In the genomic region with DNA sequence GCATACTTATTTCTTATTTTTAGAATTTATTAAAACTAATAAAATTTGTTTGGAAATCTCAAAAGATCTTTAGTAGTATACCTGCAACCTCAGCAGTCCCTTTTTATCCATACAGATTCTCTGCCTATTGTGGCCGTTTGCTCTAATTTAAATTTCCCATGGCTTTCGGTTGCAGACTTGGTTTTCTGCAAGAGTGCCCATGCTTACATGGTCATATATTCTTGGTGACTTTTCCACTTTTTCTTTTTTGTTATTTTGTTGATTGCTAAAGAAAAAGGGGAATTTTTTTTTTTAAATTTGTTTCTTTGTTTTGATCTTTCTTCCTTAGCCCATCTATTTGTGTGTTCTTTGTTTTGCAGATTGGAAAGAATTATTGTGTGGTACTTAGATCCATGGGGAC, we compare ENCODE assay signal across 21 cellular contexts. TPM values are rescaled to one million over a fixed set of nuclear protein-coding genes. Genes with fewer than 3 reads are reported as not detected.
A peak's percentile ranks its signal among the peaks of the same experiment; 100 is the strongest.
DNase-seq lines count a peak whose midpoint lies in the region; ATAC-seq and TF ChIP-seq lines count a peak whose summit lies in the region.
"Had no signal": no experiment of that assay in that cellular context is flagged by ENCODE, and none has a peak within 500 bp of the region (broad histone marks: within the 10 kb centered on the region; RNA-seq: fewer than 3 reads in every experiment).

No MANE protein-coding gene starts in this region.

- no peak overlapping the region for H2AFZ ChIP-seq in OCI-LY7 (ENCODE audit: low read length)

- H3K9me2 ChIP-seq in OCI-LY7 (ENCODE audit: insufficient read depth, low read length): no peaks in the 10 kb centered on the region
- H3K9me2 ChIP-seq: SK-N-SH had no signal

- H3K79me2 ChIP-seq in OCI-LY7 (ENCODE audit: insufficient read depth, low read depth, low read length): peaks cover 100% of the 10 kb centered on the region

- ATAC-seq in activated naive CD8-positive, alpha-beta T cell treated with anti-CD3 and anti-CD28 coated beads, Interleukin-2, amount 50 U/mL, for 24 hours: no peak

- H3K27ac ChIP-seq in OCI-LY7 (ENCODE audit: low read depth, low read length, poor library complexity, severe bottlenecking): peak overlapping the region; percentile 74
- no peak overlapping the region for H3K27ac ChIP-seq in effector memory CD4-positive, alpha-beta T cell (ENCODE audit: insufficient read depth, low read length, poor library complexity, severe bottlenecking)
- H3K27ac ChIP-seq: 22Rv1, Peyer's patch had no signal

- no peaks in the 10 kb centered on the region for H3K9me3 Mint-ChIP-seq in activated naive CD8-positive, alpha-beta T cell (ENCODE audit: low read depth)
- no peaks in the 10 kb centered on the region for H3K9me3 Mint-ChIP-seq in activated naive CD8-positive, alpha-beta T cell treated with anti-CD3 and anti-CD28 coated beads, Interleukin-2, amount 50 U/mL, for 24 hours
- H3K9me3 Mint-ChIP-seq in glutamatergic neuron (ENCODE audit: unreplicated experiment): no peaks in the 10 kb centered on the region
- H3K9me3 Mint-ChIP-seq: CD4-positive, alpha-beta T cell had no signal

- POLR2A ChIA-PET in OCI-LY7 (lab: Charles Lee): no interaction called here

- no peak for DNase-seq in activated naive CD8-positive, alpha-beta T cell treated with anti-CD3 and anti-CD28 coated beads, Interleukin-2, amount 50 U/mL, for 24 hours
- peak; percentile 62 for DNase-seq in OCI-LY7 (ENCODE audit: low spot score)
- DNase-seq in glutamatergic neuron: no peak
- no peak for DNase-seq in nucleus accumbens (lab: John Stamatoyannopoulos, UW)
- DNase-seq in A172 (ENCODE audit: low spot score): no peak
- no peak for DNase-seq in effector memory CD4-positive, alpha-beta T cell
- DNase-seq in middle frontal gyrus (ENCODE audit: extremely low spot score, low spot score): no peak
- DNase-seq: ACHN; CD4-positive, alpha-beta T cell; GOT3; HCEC 1CT; KG1; NCI-H1092; NCI-H1417 treated with DMSO at 0.1 percent for 48 hours; NCI-H1694 treated with DMSO at 0.1 percent for 48 hours; NCI-H2081; NCI-H2227 treated with DMSO at 0.1 percent for 48 hours; Peyer's patch; SK-N-SH had no signal

- H3K27me3 ChIP-seq in effector memory CD4-positive, alpha-beta T cell (replicated peaks; ENCODE audit: control insufficient read depth, insufficient read depth, low read length, poor library complexity, severe bottlenecking): no peaks in the 10 kb centered on the region
- H3K27me3 ChIP-seq: Peyer's patch had no signal

- H3K4me3 Mint-ChIP-seq in activated naive CD8-positive, alpha-beta T cell: peak overlapping the region; percentile 39
- H3K4me3 Mint-ChIP-seq in activated naive CD8-positive, alpha-beta T cell treated with anti-CD3 and anti-CD28 coated beads, Interleukin-2, amount 50 U/mL, for 24 hours: no peak overlapping the region
- no peak overlapping the region for H3K4me3 Mint-ChIP-seq in glutamatergic neuron (ENCODE audit: unreplicated experiment)
- H3K4me3 Mint-ChIP-seq: CD4-positive, alpha-beta T cell had no signal

- no peaks in the 10 kb centered on the region for H3K27me3 Mint-ChIP-seq in activated naive CD8-positive, alpha-beta T cell
- H3K27me3 Mint-ChIP-seq in activated naive CD8-positive, alpha-beta T cell treated with anti-CD3 and anti-CD28 coated beads, Interleukin-2, amount 50 U/mL, for 24 hours: no peaks in the 10 kb centered on the region
- H3K27me3 Mint-ChIP-seq in glutamatergic neuron (ENCODE audit: unreplicated experiment): no peaks in the 10 kb centered on the region
- H3K27me3 Mint-ChIP-seq: CD4-positive, alpha-beta T cell had no signal

- H4K20me1 ChIP-seq in OCI-LY7 (ENCODE audit: insufficient read depth, low read length): no peaks in the 10 kb centered on the region

- H3K4me1 ChIP-seq in OCI-LY7 (ENCODE audit: insufficient read depth, low read length, poor library complexity, severe bottlenecking): peaks cover 98% of the 10 kb centered on the region
- H3K4me1 ChIP-seq in effector memory CD4-positive, alpha-beta T cell (ENCODE audit: control insufficient read depth, insufficient read depth, low read length, poor library complexity, severe bottlenecking): peaks cover 12% of the 10 kb centered on the region
- H3K4me1 ChIP-seq: Peyer's patch had no signal

- peak overlapping the region; percentile 85 for H3K4me2 ChIP-seq in OCI-LY7 (ENCODE audit: low read length)
- H3K4me2 ChIP-seq: SK-N-SH had no signal

- peaks cover 15% of the 10 kb centered on the region for H3K36me3 Mint-ChIP-seq in activated naive CD8-positive, alpha-beta T cell
- peaks cover 30% of the 10 kb centered on the region for H3K36me3 Mint-ChIP-seq in activated naive CD8-positive, alpha-beta T cell treated with anti-CD3 and anti-CD28 coated beads, Interleukin-2, amount 50 U/mL, for 24 hours (ENCODE audit: low read depth)
- H3K36me3 Mint-ChIP-seq in glutamatergic neuron (ENCODE audit: unreplicated experiment): no peaks in the 10 kb centered on the region

- CTCF ChIA-PET in OCI-LY7 (lab: Charles Lee; ENCODE audit: unreplicated experiment): no interaction called here

- peak overlapping the region; percentile 61 for H3K4me3 ChIP-seq in OCI-LY7 (ENCODE audit: low read depth, low read length, poor library complexity, severe bottlenecking)
- no peak overlapping the region for H3K4me3 ChIP-seq in effector memory CD4-positive, alpha-beta T cell (ENCODE audit: insufficient read depth, low read depth, low read length, poor library complexity, severe bottlenecking)
- H3K4me3 ChIP-seq: Peyer's patch had no signal

- peaks cover 31% of the 10 kb centered on the region for H3K36me3 ChIP-seq in OCI-LY7 (ENCODE audit: insufficient read depth, low read length)
- no peaks in the 10 kb centered on the region for H3K36me3 ChIP-seq in effector memory CD4-positive, alpha-beta T cell (ENCODE audit: control insufficient read depth, insufficient read depth, low read length)

- H3K27ac Mint-ChIP-seq in activated naive CD8-positive, alpha-beta T cell: no peak overlapping the region
- H3K27ac Mint-ChIP-seq in activated naive CD8-positive, alpha-beta T cell treated with anti-CD3 and anti-CD28 coated beads, Interleukin-2, amount 50 U/mL, for 24 hours: no peak overlapping the region
- peak overlapping the region; percentile 19 for H3K27ac Mint-ChIP-seq in glutamatergic neuron (ENCODE audit: unreplicated experiment)
- H3K27ac Mint-ChIP-seq: CD4-positive, alpha-beta T cell had no signal

- TF ChIP-seq CTCF in OCI-LY7 (conservative IDR thresholded peaks at IDR 0.05; ENCODE audit: low read length): no peak
- TF ChIP-seq CTCF in glutamatergic neuron (IDR thresholded peaks at IDR 0.05; ENCODE audit: partially characterized antibody, unreplicated experiment): no peak

- H3K9me3 ChIP-seq in OCI-LY7 (ENCODE audit: low read length): no peaks in the 10 kb centered on the region
- no peaks in the 10 kb centered on the region for H3K9me3 ChIP-seq in effector memory CD4-positive, alpha-beta T cell (ENCODE audit: control insufficient read depth, low read length)
- H3K9me3 ChIP-seq: Peyer's patch, SK-N-SH had no signal

- H3K4me1 Mint-ChIP-seq in activated naive CD8-positive, alpha-beta T cell (ENCODE audit: low read depth): peaks cover 70% of the 10 kb centered on the region
- H3K4me1 Mint-ChIP-seq in activated naive CD8-positive, alpha-beta T cell treated with anti-CD3 and anti-CD28 coated beads, Interleukin-2, amount 50 U/mL, for 24 hours: peaks cover 65% of the 10 kb centered on the region
- H3K4me1 Mint-ChIP-seq in glutamatergic neuron (ENCODE audit: low read depth, unreplicated experiment): peaks cover 19% of the 10 kb centered on the region

- intact Hi-C loops in OCI-LY7 (cut with micrococcal nuclease; ENCODE audit: unreplicated experiment): loop anchor here (5.0 kb wide), 3 partner anchors 59 to 151 kb away; partner anchors contain the start of gene PAX5

- no TSS peak for BruUV-seq in OCI-LY7 (replicated peaks; lab: Mats Ljungman, UMichigan)

RNA-seq across cellular contexts. Expression of gene ZCCHC7, which starts 20.6 kb away (rescaled TPM):
- total RNA-seq in OCI-LY7 (2014; rRNA removed; shearing (Covaris generic)): 108 and 110 TPM in 2 replicates
- total RNA-seq in OCI-LY7 (2022) (76.4 and 101 TPM in 2 replicates), glutamatergic neuron (ENCODE audit: unreplicated experiment) (31.1 TPM)
- total RNA-seq in A172 (2014; rRNA removed; shearing (Covaris generic)): 9.4 and 10.3 TPM in 2 replicates
